ENCODE assay signal across 11 cellular contexts in genomic region chr7:155459133-155459866, GRCh38. TPM values are rescaled to one million over a fixed set of nuclear protein-coding genes. Genes with fewer than 3 reads are reported as not detected.
DNase-seq lines count a peak whose midpoint lies in the region; TF ChIP-seq lines count a peak whose summit lies in the region.
"Had no signal": no experiment of that assay in that cellular context is flagged by ENCODE, and none has a peak within 500 bp of the region (broad histone marks: within the 10 kb centered on the region; RNA-seq: fewer than 3 reads in every experiment).

No MANE protein-coding gene starts in this region.

- no peaks in the 10 kb centered on the region for H3K9me3 Mint-ChIP-seq in endodermal cell

- no peak overlapping the region for H3K4ac ChIP-seq in trophoblast cell (ENCODE audit: low read depth, low read length)

- H4K8ac ChIP-seq in trophoblast cell (ENCODE audit: low read depth, low read length) = no peak overlapping the region

- DNase-seq in G401 (ENCODE audit: low spot score) = peak; percentile 27
- no peak for DNase-seq in MG63
- DNase-seq in endodermal cell = peak; percentile 70
- DNase-seq in trophoblast cell = no peak
- DNase-seq in NCI-H510A treated with DMSO at 0.1 percent for 48 hours (lab: John Stamatoyannopoulos, UW) = no peak
- DNase-seq in putamen (ENCODE audit: low spot score) = no peak
- DNase-seq in NCI-H2196 (lab: John Stamatoyannopoulos, UW; ENCODE audit: unreplicated experiment) = no peak
- DNase-seq: dorsolateral prefrontal cortex, hypothalamus had no signal

- H3K4me3 ChIP-seq in MG63 (peak overlapping the region; percentile 12; the same call in 1 of the 2 replicates), endodermal cell (ENCODE audit: low read length) (no peak overlapping the region), trophoblast cell (ENCODE audit: low read depth, low read length) (no peak overlapping the region)

- TF ChIP-seq CTCF in endodermal cell (conservative IDR thresholded peaks at IDR 0.05) = no peak

- no peak overlapping the region for H2AK5ac ChIP-seq in trophoblast cell (ENCODE audit: low read length)

- H3K9me3 ChIP-seq in MG63 (no peaks in the 10 kb centered on the region), endodermal cell (ENCODE audit: control insufficient read depth, low read length) (no peaks in the 10 kb centered on the region), trophoblast cell (ENCODE audit: insufficient read depth, low read depth, low read length) (peaks cover 7% of the 10 kb centered on the region)

- H2BK5ac ChIP-seq in trophoblast cell (ENCODE audit: low read depth, low read length, poor library complexity) = no peak overlapping the region

- no peak overlapping the region for H3K23ac ChIP-seq in trophoblast cell (ENCODE audit: low read length)

- 2% methylated on average over 10 to 37 of the region's 37 CpGs for WGBS in endodermal cell (ENCODE audit: insufficient coverage in 1 of 2, insufficient read length in 1 of 2), 2 experiments
- no CpG with 5 or more reads among the region's 37 CpGs for WGBS in trophoblast cell (ENCODE audit: extremely low coverage, insufficient coverage, insufficient read length)

- no peak overlapping the region for H2BK120ac ChIP-seq in trophoblast cell (ENCODE audit: insufficient read depth, low read length, poor library complexity)

- no peaks in the 10 kb centered on the region for H3K79me1 ChIP-seq in trophoblast cell (ENCODE audit: low read length)

- peak overlapping the region; percentile 27 for H3K4me3 Mint-ChIP-seq in endodermal cell

- no peak overlapping the region for H3K27ac ChIP-seq in endodermal cell (ENCODE audit: low read depth, low read length)
- H3K27ac ChIP-seq in trophoblast cell (ENCODE audit: low read depth, low read length) = no peak overlapping the region
- H3K27ac ChIP-seq: parathyroid adenoma had no signal

- H3K4me1 ChIP-seq in endodermal cell (ENCODE audit: control insufficient read depth, insufficient read depth, low read length) (peaks cover 5% of the 10 kb centered on the region), trophoblast cell (ENCODE audit: control insufficient read depth in 1 of 2, insufficient read depth in 2 of 2, low read length in 2 of 2) (peaks cover 3 to 12% of the 10 kb centered on the region in 2 experiments)

- in situ Hi-C loops in G401 (cut with HindIII; ENCODE audit: low sequenced_read_pairs) = no loop called here

- peak overlapping the region; percentile 11 for H2AFZ ChIP-seq in trophoblast cell (ENCODE audit: insufficient read depth, low read length, poor library complexity)

- H3K36me3 Mint-ChIP-seq in endodermal cell (ENCODE audit: low read depth) = no peaks in the 10 kb centered on the region

- no peak overlapping the region for H4K12ac ChIP-seq in trophoblast cell (ENCODE audit: low read depth, low read length)

- no peak overlapping the region for H4K91ac ChIP-seq in trophoblast cell (ENCODE audit: low read depth, low read length)

- no peaks in the 10 kb centered on the region for H3K79me2 ChIP-seq in trophoblast cell (ENCODE audit: control insufficient read depth, insufficient read depth, low read length, poor library complexity)
- H3K79me2 ChIP-seq: parathyroid adenoma had no signal

- no peak overlapping the region for H3K18ac ChIP-seq in trophoblast cell (ENCODE audit: low read length)

- no peak overlapping the region for H3K9ac ChIP-seq in endodermal cell (ENCODE audit: extremely low read depth, low read length, poor library complexity, severe bottlenecking)
- H3K9ac ChIP-seq in trophoblast cell (ENCODE audit: low read length) = no peak overlapping the region
- H3K9ac ChIP-seq: parathyroid adenoma had no signal

- H3K4me2 ChIP-seq in trophoblast cell (ENCODE audit: low read length) = no peak overlapping the region

- H3K4me1 Mint-ChIP-seq in endodermal cell = peaks cover 6% of the 10 kb centered on the region

- H3K27me3 ChIP-seq in MG63 (peaks cover 8% of the 10 kb centered on the region; the same call in 1 of the 2 replicates), endodermal cell (ENCODE audit: control insufficient read depth, insufficient read depth, low read length, poor library complexity, severe bottlenecking) (peaks cover 97% of the 10 kb centered on the region), trophoblast cell (ENCODE audit: insufficient read depth, low read length) (peaks cover 94% of the 10 kb centered on the region)

- no peak overlapping the region for H3K14ac ChIP-seq in trophoblast cell (ENCODE audit: low read length)

- no peak overlapping the region for H2BK12ac ChIP-seq in trophoblast cell (ENCODE audit: low read length)

- peaks cover 95% of the 10 kb centered on the region for H3K27me3 Mint-ChIP-seq in endodermal cell (ENCODE audit: insufficient read depth)

- no peak overlapping the region for H3K27ac Mint-ChIP-seq in endodermal cell

- H3K36me3 ChIP-seq in MG63 (no peaks in the 10 kb centered on the region), endodermal cell (ENCODE audit: control insufficient read depth, insufficient read depth, low read length) (no peaks in the 10 kb centered on the region), trophoblast cell (ENCODE audit: control insufficient read depth in 1 of 2, insufficient read depth in 2 of 2, low read length in 2 of 2) (no peaks in the 10 kb centered on the region)

RNA-seq across cellular contexts. Expression of gene EN2, which starts 1.4 kb away (rescaled TPM):
- not detected in 2 replicates for total RNA-seq in G401 (2014; rRNA removed; shearing (Covaris generic))
- 1.6 and 1.7 TPM in 2 replicates for total RNA-seq in MG63 (2014; rRNA removed; shearing (Covaris generic); ENCODE audit: low replicate concordance)
- total RNA-seq in endodermal cell = not detected
- 16.1 TPM for polyA plus RNA-seq in endodermal cell (2013, experiment 1 of 2)
- polyA plus RNA-seq in endodermal cell (2013, experiment 2 of 2) = 19.3 TPM
- 0.07 and 0.08 TPM in 2 replicates for polyA plus RNA-seq in trophoblast cell (2013)
- total RNA-seq: HT-29 had no signal

Comparison
In these comparisons a context has a peak if more than half of its experiments do, and no peak if none do; other contexts are left out.
1. DNase-seq: peak in G401 (single experiment) and endodermal cell (single experiment); none in MG63 (single experiment), trophoblast cell (0 of 2), NCI-H510A treated with DMSO at 0.1 percent for 48 hours (single experiment), putamen (single experiment) and NCI-H2196 (single experiment).